Comparison of ENCODE assay signal across 8 cellular contexts in genomic region chr20:833121-833449, GRCh38. TPM values are rescaled to one million over a fixed set of nuclear protein-coding genes. Genes with fewer than 3 reads are reported as not detected.
DNase-seq lines count a peak whose midpoint lies in the region; ATAC-seq, FAIRE-seq and TF ChIP-seq lines count a peak whose summit lies in the region.

No MANE protein-coding gene starts in this region.

- H3K9ac ChIP-seq in mucosa of rectum (ENCODE audit: low read depth in 1 of 2, low read length in 2 of 2): peak overlapping the region; percentile 17 to 94

- DNase-seq in AG04450 (ENCODE audit: low read depth, low spot score) (no peak), ascending aorta (ENCODE audit: low spot score in 2 of 2) (no peak), 8988T (no peak), HTR-8/SVneo (ENCODE audit: insufficient read length, low spot score) (no peak), NCI-H187 (lab: John Stamatoyannopoulos, UW) (no peak)

- intact Hi-C loops in ascending aorta (cut with DNase I): loop anchor here (1.0 to 10.0 kb wide), 8 partner anchors 180 to 1272 kb away; partner anchors contain the start of genes CSNK2A1, NSFL1C, PSMF1 and RBCK1

- H3K27me3 ChIP-seq in AG04450 (ENCODE audit: control insufficient read depth, insufficient read depth, low read length) (no peaks in the 10 kb centered on the region), ascending aorta (no peaks in the 10 kb centered on the region), mucosa of rectum (ENCODE audit: control insufficient read depth in 2 of 2, insufficient read depth in 2 of 2, low read length in 2 of 2) (no peaks in the 10 kb centered on the region)

- H3K27ac ChIP-seq in AG04450 (ENCODE audit: low read depth, low read length) (no peak overlapping the region), ascending aorta (peak overlapping the region; percentile 72 to 78), mucosa of rectum (ENCODE audit: low read depth in 2 of 2, low read length in 2 of 2) (peak overlapping the region; percentile 61 to 68)

- peaks cover 4 to 17% of the 10 kb centered on the region in 2 donors for H3K4me1 ChIP-seq in ascending aorta
- H3K4me1 ChIP-seq in mucosa of rectum (ENCODE audit: control insufficient read depth in 2 of 2, insufficient read depth in 2 of 2, low read length in 2 of 2): peaks cover 13 to 16% of the 10 kb centered on the region in 2 donors

- H3K9me3 ChIP-seq in AG04450 (ENCODE audit: control insufficient read depth, insufficient read depth, low read length) (no peaks in the 10 kb centered on the region; the same call in 1 of the 2 replicates), ascending aorta (no peaks in the 10 kb centered on the region), mucosa of rectum (ENCODE audit: control insufficient read depth in 2 of 2, low read length in 2 of 2) (no peaks in the 10 kb centered on the region)

- TF ChIP-seq CTCF in AG04450 (IDR thresholded peaks at IDR 0.05; ENCODE audit: low read depth, low read length): no peak
- TF ChIP-seq CTCF in ascending aorta (IDR thresholded peaks at IDR 0.05): no peak

- FAIRE-seq in HTR-8/SVneo (lab: Jason Lieb, UNC): no peak

- H3K4me3 ChIP-seq in AG04450 (ENCODE audit: low read depth, low read length): peak overlapping the region; percentile 85
- H3K4me3 ChIP-seq in ascending aorta: peak overlapping the region; percentile 90
- peak overlapping the region; percentile 86 to 91 for H3K4me3 ChIP-seq in mucosa of rectum (ENCODE audit: low read length in 2 of 2)

- ATAC-seq in HG02943 (IDR thresholded peaks at IDR 0.05; ENCODE audit: low read depth, unreplicated experiment) (peak; percentile 24), HG03196 (IDR thresholded peaks at IDR 0.05; ENCODE audit: unreplicated experiment) (no peak)

- POLR2A ChIA-PET in AG04450 (lab: Yijun Ruan, JAX): interaction anchor here (0.6 to 2.1 kb wide), 5 partner anchors 10 to 426 kb away, joined by 3 to 6 read pairs (median 4); no protein-coding TSS in a partner anchor

- CTCF ChIA-PET in AG04450 (lab: Charles Lee): interaction anchor here (0.6 to 3.7 kb wide), 4 partner anchors 15 to 409 kb away, joined by 3 to 24 read pairs (median 4); no protein-coding TSS in a partner anchor

- H3K36me3 ChIP-seq in ascending aorta: no peaks in the 10 kb centered on the region
- H3K36me3 ChIP-seq in mucosa of rectum (ENCODE audit: control insufficient read depth in 2 of 2, insufficient read depth in 2 of 2, low read length in 2 of 2): no peaks in the 10 kb centered on the region

RNA-seq across cellular contexts. Expression of gene FAM110A, which starts 0.4 kb away (rescaled TPM):
- 1.9 and 2.0 TPM in 2 replicates for polyA plus RNA-seq in AG04450 (2011; rRNA removed)
- 0.83 and 1.0 TPM in 2 replicates for polyA minus RNA-seq in AG04450 (2011; rRNA and poly(A)+ RNA removed)
- 9.7 TPM for total RNA-seq in ascending aorta
